In the genomic region with DNA sequence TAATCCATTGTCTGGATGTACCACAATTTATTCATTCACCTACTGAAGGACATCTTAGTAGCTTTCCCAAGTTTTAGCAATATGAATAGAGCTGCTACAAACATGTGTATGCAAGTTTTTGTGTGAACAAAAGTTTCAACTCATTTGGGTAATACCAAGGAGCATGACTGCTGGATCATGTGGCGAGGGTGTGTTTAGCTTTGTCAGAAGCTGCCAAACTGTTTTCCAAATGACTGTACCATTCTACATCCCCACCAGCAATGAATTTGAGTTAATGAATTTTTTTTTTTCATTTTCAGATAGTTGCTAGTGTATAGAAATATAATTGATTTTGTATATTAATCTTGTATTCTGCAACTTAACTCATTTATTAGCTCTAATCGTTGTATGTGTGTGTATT, we compare ENCODE assay signal across 1 cellular context.
TF ChIP-seq lines count a peak whose summit lies in the region.

No MANE protein-coding gene starts in this region.

TF ChIP-seq in K562, 482 proteins besides CTCF, POLR2A, EP300 and RAD21:
- TF ChIP-seq ASH1L (IDR thresholded peaks at IDR 0.05; ENCODE audit: borderline replicate concordance, low read depth, partially characterized antibody) (no peak), THAP12 (CRISPR knock-in tag; IDR thresholded peaks at IDR 0.05) (no peak), KDM4B (IDR thresholded peaks at IDR 0.05; ENCODE audit: borderline replicate concordance in 2 of 2, low read depth in 1 of 2) (no peak), CHD2 (IDR thresholded peaks at IDR 0.05; ENCODE audit: low read depth, low read length) (no peak), ZNF165 (CRISPR knock-in tag; IDR thresholded peaks at IDR 0.05; ENCODE audit: borderline replicate concordance) (no peak), ZBTB34 (CRISPR knock-in tag; IDR thresholded peaks at IDR 0.05) (no peak), NFRKB (IDR thresholded peaks at IDR 0.05; ENCODE audit: low read depth) (no peak)
